In the genomic region with DNA sequence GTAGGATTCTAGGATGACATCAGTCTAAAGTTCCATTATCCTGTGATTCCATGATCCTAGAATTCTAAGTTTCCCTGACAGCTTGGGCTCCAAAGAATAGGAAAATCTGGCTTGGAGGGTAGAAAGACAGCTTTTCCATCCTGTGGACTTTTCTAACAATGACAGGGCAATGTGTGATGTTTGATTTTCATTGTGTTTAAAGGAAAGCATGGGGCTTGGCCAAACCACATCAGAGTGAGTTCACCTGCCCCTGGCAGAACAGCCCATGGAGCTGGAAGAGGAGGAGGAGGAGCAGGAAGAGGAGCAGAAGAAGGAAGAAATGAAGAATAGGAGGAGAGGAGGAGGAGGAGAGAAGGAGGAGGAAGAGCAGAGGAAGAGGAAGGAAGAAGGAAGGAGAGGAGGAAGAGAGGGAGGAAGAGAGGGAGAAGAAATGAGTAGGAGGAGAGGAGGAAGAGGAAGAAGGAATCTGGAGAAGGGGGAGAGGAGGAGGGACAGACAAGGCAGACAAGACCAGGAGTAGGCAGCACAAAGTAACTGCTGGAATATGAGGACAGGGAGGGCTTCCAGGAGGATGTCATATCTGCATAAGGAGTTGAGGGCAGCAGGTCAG, we compare ENCODE assay signal across 1 cellular context.
A peak's percentile ranks its signal among the peaks of the same experiment; 100 is the strongest.
TF ChIP-seq lines count a peak whose summit lies in the region.

No MANE protein-coding gene starts in this region.

TF ChIP-seq in HEK293, 187 proteins besides CTCF, POLR2A, EP300 and RAD21 (continued from another document):
- TF ChIP-seq, protein P1, sequence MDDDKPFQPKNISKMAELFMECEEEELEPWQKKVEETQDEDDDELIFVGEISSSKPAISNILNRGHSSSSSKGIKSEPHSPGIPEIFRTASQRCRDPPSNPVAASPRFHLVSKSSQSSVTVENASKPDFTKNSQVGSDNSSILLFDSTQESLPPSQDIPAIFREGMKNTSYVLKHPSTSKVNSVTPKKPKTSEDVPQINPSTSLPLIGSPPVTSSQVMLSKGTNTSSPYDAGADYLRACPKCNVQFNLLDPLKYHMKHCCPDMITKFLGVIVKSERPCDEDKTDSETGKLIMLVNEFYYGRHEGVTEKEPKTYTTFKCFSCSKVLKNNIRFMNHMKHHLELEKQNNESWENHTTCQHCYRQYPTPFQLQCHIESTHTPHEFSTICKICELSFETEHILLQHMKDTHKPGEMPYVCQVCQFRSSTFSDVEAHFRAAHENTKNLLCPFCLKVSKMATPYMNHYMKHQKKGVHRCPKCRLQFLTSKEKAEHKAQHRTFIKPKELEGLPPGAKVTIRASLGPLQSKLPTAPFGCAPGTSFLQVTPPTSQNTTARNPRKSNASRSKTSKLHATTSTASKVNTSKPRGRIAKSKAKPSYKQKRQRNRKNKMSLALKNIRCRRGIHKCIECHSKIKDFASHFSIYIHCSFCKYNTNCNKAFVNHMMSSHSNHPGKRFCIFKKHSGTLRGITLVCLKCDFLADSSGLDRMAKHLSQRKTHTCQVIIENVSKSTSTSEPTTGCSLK (tag by site-specific recombination; IDR thresholded peaks at IDR 0.05) = no peak
- TF ChIP-seq ZNF112 (tag by site-specific recombination; IDR thresholded peaks at IDR 0.05) (no peak), ZFP37 (tag by site-specific recombination; IDR thresholded peaks at IDR 0.05) (no peak), ZNF514 (tag by site-specific recombination; IDR thresholded peaks at IDR 0.05) (no peak), ZNF580 (tag by site-specific recombination; IDR thresholded peaks at IDR 0.05) (no peak), ZNF23 (tag by site-specific recombination; IDR thresholded peaks at IDR 0.05; ENCODE audit: borderline replicate concordance) (no peak), YY2 (tag by site-specific recombination; IDR thresholded peaks at IDR 0.05) (no peak), ZNF624 (tag by site-specific recombination; IDR thresholded peaks at IDR 0.05) (no peak), ZNF202 (tag by site-specific recombination; IDR thresholded peaks at IDR 0.05; ENCODE audit: borderline replicate concordance) (no peak), KLF9 (tag by site-specific recombination; IDR thresholded peaks at IDR 0.05; ENCODE audit: low read depth) (no peak), ZNF776 (tag by site-specific recombination; IDR thresholded peaks at IDR 0.05; ENCODE audit: borderline replicate concordance) (no peak), FEZF1 (tag by site-specific recombination; IDR thresholded peaks at IDR 0.05) (no peak), EGR2 (tag by site-specific recombination; IDR thresholded peaks at IDR 0.05; ENCODE audit: low read depth) (peak; percentile 89), ZNF324 (tag by site-specific recombination; IDR thresholded peaks at IDR 0.05) (no peak), ZNF785 (tag by site-specific recombination; IDR thresholded peaks at IDR 0.05) (no peak), ZNF175 (tag by site-specific recombination; IDR thresholded peaks at IDR 0.05) (no peak), ZNF600 (tag by site-specific recombination; IDR thresholded peaks at IDR 0.05) (peak; percentile 39; the same call in 1 of the 2 replicates), ZNF362 (tag by site-specific recombination; IDR thresholded peaks at IDR 0.05) (no peak), ZFHX2 (tag by site-specific recombination; conservative IDR thresholded peaks at IDR 0.05) (peak; percentile 45; the same call in 1 of the 2 replicates), ZNF544 (tag by site-specific recombination; IDR thresholded peaks at IDR 0.05) (no peak), ZNF830 (tag by site-specific recombination; IDR thresholded peaks at IDR 0.05; ENCODE audit: low read depth) (no peak), SP3 (tag by site-specific recombination; IDR thresholded peaks at IDR 0.05) (no peak), KLF10 (tag by site-specific recombination; IDR thresholded peaks at IDR 0.05) (no peak), ZNF221 (tag by site-specific recombination; IDR thresholded peaks at IDR 0.05; ENCODE audit: borderline replicate concordance) (no peak), ZNF513 (tag by site-specific recombination; IDR thresholded peaks at IDR 0.05) (peak; percentile 75)
- TF ChIP-seq, protein P2, sequence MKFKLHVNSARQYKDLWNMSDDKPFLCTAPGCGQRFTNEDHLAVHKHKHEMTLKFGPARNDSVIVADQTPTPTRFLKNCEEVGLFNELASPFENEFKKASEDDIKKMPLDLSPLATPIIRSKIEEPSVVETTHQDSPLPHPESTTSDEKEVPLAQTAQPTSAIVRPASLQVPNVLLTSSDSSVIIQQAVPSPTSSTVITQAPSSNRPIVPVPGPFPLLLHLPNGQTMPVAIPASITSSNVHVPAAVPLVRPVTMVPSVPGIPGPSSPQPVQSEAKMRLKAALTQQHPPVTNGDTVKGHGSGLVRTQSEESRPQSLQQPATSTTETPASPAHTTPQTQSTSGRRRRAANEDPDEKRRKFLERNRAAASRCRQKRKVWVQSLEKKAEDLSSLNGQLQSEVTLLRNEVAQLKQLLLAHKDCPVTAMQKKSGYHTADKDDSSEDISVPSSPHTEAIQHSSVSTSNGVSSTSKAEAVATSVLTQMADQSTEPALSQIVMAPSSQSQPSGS (tag by site-specific recombination; IDR thresholded peaks at IDR 0.05; ENCODE audit: low read depth) = no peak
- TF ChIP-seq, protein P3, sequence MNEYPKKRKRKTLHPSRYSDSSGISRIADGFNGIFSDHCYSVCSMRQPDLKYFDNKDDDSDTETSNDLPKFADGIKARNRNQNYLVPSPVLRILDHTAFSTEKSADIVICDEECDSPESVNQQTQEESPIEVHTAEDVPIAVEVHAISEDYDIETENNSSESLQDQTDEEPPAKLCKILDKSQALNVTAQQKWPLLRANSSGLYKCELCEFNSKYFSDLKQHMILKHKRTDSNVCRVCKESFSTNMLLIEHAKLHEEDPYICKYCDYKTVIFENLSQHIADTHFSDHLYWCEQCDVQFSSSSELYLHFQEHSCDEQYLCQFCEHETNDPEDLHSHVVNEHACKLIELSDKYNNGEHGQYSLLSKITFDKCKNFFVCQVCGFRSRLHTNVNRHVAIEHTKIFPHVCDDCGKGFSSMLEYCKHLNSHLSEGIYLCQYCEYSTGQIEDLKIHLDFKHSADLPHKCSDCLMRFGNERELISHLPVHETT (tag by site-specific recombination; IDR thresholded peaks at IDR 0.05) = no peak
- TF ChIP-seq, protein P4, sequence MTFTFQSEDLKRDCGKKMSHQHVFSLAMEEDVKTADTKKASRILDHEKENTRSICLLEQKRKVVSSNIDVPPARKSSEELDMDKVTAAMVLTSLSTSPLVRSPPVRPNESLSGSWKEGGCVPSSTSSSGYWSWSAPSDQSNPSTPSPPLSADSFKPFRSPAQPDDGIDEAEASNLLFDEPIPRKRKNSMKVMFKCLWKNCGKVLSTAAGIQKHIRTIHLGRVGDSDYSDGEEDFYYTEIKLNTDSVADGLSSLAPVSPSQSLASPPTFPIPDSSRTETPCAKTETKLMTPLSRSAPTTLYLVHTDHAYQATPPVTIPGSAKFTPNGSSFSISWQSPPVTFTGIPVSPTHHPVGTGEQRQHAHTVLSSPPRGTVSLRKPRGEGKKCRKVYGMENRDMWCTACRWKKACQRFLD (tag by site-specific recombination; IDR thresholded peaks at IDR 0.05) = no peak
- TF ChIP-seq, protein P5, sequence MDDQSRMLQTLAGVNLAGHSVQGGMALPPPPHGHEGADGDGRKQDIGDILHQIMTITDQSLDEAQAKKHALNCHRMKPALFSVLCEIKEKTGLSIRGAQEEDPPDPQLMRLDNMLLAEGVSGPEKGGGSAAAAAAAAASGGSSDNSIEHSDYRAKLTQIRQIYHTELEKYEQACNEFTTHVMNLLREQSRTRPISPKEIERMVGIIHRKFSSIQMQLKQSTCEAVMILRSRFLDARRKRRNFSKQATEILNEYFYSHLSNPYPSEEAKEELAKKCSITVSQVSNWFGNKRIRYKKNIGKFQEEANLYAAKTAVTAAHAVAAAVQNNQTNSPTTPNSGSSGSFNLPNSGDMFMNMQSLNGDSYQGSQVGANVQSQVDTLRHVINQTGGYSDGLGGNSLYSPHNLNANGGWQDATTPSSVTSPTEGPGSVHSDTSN (CRISPR knock-in tag; IDR thresholded peaks at IDR 0.05) = no peak
- TF ChIP-seq, protein P6, sequence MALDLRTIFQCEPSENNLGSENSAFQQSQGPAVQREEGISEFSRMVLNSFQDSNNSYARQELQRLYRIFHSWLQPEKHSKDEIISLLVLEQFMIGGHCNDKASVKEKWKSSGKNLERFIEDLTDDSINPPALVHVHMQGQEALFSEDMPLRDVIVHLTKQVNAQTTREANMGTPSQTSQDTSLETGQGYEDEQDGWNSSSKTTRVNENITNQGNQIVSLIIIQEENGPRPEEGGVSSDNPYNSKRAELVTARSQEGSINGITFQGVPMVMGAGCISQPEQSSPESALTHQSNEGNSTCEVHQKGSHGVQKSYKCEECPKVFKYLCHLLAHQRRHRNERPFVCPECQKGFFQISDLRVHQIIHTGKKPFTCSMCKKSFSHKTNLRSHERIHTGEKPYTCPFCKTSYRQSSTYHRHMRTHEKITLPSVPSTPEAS (tag by site-specific recombination; IDR thresholded peaks at IDR 0.05) = no peak
